ENCODE assay signal across 29 cellular contexts in the genomic region with DNA sequence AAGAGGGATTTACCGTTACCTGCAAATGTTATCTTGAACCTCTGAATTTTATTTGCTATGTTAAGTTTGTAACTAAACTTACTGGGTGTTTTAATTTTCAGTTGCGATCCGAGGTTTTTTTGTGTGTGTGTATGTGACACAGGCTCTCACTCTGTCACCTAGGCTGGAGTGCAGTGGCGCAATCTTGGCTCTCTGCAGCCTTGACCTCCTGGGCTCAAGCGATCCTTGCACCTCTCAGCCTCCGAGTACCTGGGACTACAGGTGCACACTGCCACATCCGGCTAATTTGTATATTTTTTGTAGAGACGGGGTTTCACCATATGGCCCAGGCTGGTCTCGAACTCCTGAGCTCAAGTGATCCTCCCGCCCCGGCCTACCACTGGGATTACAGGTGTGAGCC. TPM values are rescaled to one million over a fixed set of nuclear protein-coding genes. Genes with fewer than 3 reads are reported as not detected.
DNase-seq lines count a peak whose midpoint lies in the region; ATAC-seq and TF ChIP-seq lines count a peak whose summit lies in the region.
"Had no signal": no experiment of that assay in that cellular context is flagged by ENCODE, and none has a peak within 500 bp of the region (broad histone marks: within the 10 kb centered on the region; RNA-seq: fewer than 3 reads in every experiment).

No MANE protein-coding gene starts in this region.

- TF ChIP-seq CTCF in activated CD8-positive, alpha-beta T cell treated with anti-CD3 and anti-CD28 coated beads for 36 hours (IDR thresholded peaks at IDR 0.05), result no peak
- no peak for TF ChIP-seq CTCF in natural killer cell (IDR thresholded peaks at IDR 0.05)
- no peak for TF ChIP-seq CTCF in psoas muscle (IDR thresholded peaks at IDR 0.05)

- peaks cover 9% of the 10 kb centered on the region for H3K9me3 Mint-ChIP-seq in activated CD8-positive, alpha-beta T cell treated with anti-CD3 and anti-CD28 coated beads for 36 hours
- no peaks in the 10 kb centered on the region for H3K9me3 Mint-ChIP-seq in activated CD8-positive, alpha-beta T cell treated with anti-CD3 and anti-CD28 coated beads, Interleukin-2, amount 10 ng/mL, durations not matched to agents 7 days and 5 days (ENCODE audit: insufficient read depth)
- no peaks in the 10 kb centered on the region for H3K9me3 Mint-ChIP-seq in natural killer cell treated with Interleukin-12 subunit alpha and Interleukin-12 subunit beta and Interleukin-15 and Interleukin-18, amount 100 ng/mL, for 72 hours
- no peaks in the 10 kb centered on the region for H3K9me3 Mint-ChIP-seq in natural killer cell
- H3K9me3 Mint-ChIP-seq in activated naive CD8-positive, alpha-beta T cell treated with anti-CD3 and anti-CD28 coated beads, Interleukin-2, amount 50 U/mL, for 24 hours, result no peaks in the 10 kb centered on the region
- peaks cover 0 to 2% (median 0%) of the 10 kb centered on the region in 9 donors for H3K9me3 Mint-ChIP-seq in naive thymus-derived CD8-positive, alpha-beta T cell
- H3K9me3 Mint-ChIP-seq: CD4-positive, CD25-positive, alpha-beta regulatory T cell had no signal

- H3K36me3 Mint-ChIP-seq in activated CD8-positive, alpha-beta T cell treated with anti-CD3 and anti-CD28 coated beads for 36 hours (ENCODE audit: low read depth), result peaks cover 15% of the 10 kb centered on the region
- peaks cover 12% of the 10 kb centered on the region for H3K36me3 Mint-ChIP-seq in activated CD8-positive, alpha-beta T cell treated with anti-CD3 and anti-CD28 coated beads, Interleukin-2, amount 10 ng/mL, durations not matched to agents 7 days and 5 days (ENCODE audit: low read depth)
- H3K36me3 Mint-ChIP-seq in natural killer cell treated with Interleukin-12 subunit alpha and Interleukin-12 subunit beta and Interleukin-15 and Interleukin-18, amount 100 ng/mL, for 72 hours, result peaks cover 4% of the 10 kb centered on the region
- H3K36me3 Mint-ChIP-seq in natural killer cell, result no peaks in the 10 kb centered on the region
- H3K36me3 Mint-ChIP-seq in activated naive CD8-positive, alpha-beta T cell treated with anti-CD3 and anti-CD28 coated beads, Interleukin-2, amount 50 U/mL, for 24 hours (ENCODE audit: low read depth), result peaks cover 10% of the 10 kb centered on the region
- H3K36me3 Mint-ChIP-seq in naive thymus-derived CD8-positive, alpha-beta T cell, result peaks cover 0 to under 1% (median 0%) of the 10 kb centered on the region in 3 donors
- H3K36me3 Mint-ChIP-seq: CD4-positive, CD25-positive, alpha-beta regulatory T cell had no signal

- peaks cover 0 to 4% (median 0%) of the 10 kb centered on the region in 3 donors for H3K27me3 ChIP-seq in psoas muscle (ENCODE audit: insufficient read depth in 3 of 3, low read length in 2 of 3)
- H3K27me3 ChIP-seq: BLaER1, SJCRH30 had no signal

- no peak overlapping the region for H3K4me3 ChIP-seq in psoas muscle
- H3K4me3 ChIP-seq: BLaER1, GM12878, HAP-1, SJCRH30 had no signal

- no peaks in the 10 kb centered on the region for H3K9me3 ChIP-seq in psoas muscle
- H3K9me3 ChIP-seq: HAP-1, SJCRH30 had no signal

- H3K27me3 Mint-ChIP-seq in activated CD8-positive, alpha-beta T cell treated with anti-CD3 and anti-CD28 coated beads for 36 hours, result no peaks in the 10 kb centered on the region
- no peaks in the 10 kb centered on the region for H3K27me3 Mint-ChIP-seq in activated CD8-positive, alpha-beta T cell treated with anti-CD3 and anti-CD28 coated beads, Interleukin-2, amount 10 ng/mL, durations not matched to agents 7 days and 5 days (ENCODE audit: low read depth)
- no peaks in the 10 kb centered on the region for H3K27me3 Mint-ChIP-seq in natural killer cell treated with Interleukin-12 subunit alpha and Interleukin-12 subunit beta and Interleukin-15 and Interleukin-18, amount 100 ng/mL, for 72 hours
- H3K27me3 Mint-ChIP-seq in natural killer cell (ENCODE audit: low read depth in 2 of 2), result no peaks in the 10 kb centered on the region
- H3K27me3 Mint-ChIP-seq in activated naive CD8-positive, alpha-beta T cell treated with anti-CD3 and anti-CD28 coated beads, Interleukin-2, amount 50 U/mL, for 24 hours, result no peaks in the 10 kb centered on the region
- no peaks in the 10 kb centered on the region for H3K27me3 Mint-ChIP-seq in naive thymus-derived CD8-positive, alpha-beta T cell
- H3K27me3 Mint-ChIP-seq: CD4-positive, CD25-positive, alpha-beta regulatory T cell had no signal

- H3K27ac Mint-ChIP-seq in activated CD8-positive, alpha-beta T cell treated with anti-CD3 and anti-CD28 coated beads for 36 hours, result peak overlapping the region; percentile 14
- H3K27ac Mint-ChIP-seq in activated CD8-positive, alpha-beta T cell treated with anti-CD3 and anti-CD28 coated beads, Interleukin-2, amount 10 ng/mL, durations not matched to agents 7 days and 5 days, result no peak overlapping the region
- H3K27ac Mint-ChIP-seq in natural killer cell treated with Interleukin-12 subunit alpha and Interleukin-12 subunit beta and Interleukin-15 and Interleukin-18, amount 100 ng/mL, for 72 hours, result peak overlapping the region; percentile 61 to 89
- H3K27ac Mint-ChIP-seq in natural killer cell, result peak overlapping the region in 1 of 2 donors; percentile 95
- H3K27ac Mint-ChIP-seq in activated naive CD8-positive, alpha-beta T cell treated with anti-CD3 and anti-CD28 coated beads, Interleukin-2, amount 50 U/mL, for 24 hours, result peak overlapping the region; percentile 22
- H3K27ac Mint-ChIP-seq in naive thymus-derived CD8-positive, alpha-beta T cell, result peak overlapping the region in 7 of 10 donors; percentile 38 to 97 (median 52)

- no peaks in the 10 kb centered on the region for H3K4me1 ChIP-seq in psoas muscle
- H3K4me1 ChIP-seq: HAP-1, SJCRH30 had no signal

- H3K36me3 ChIP-seq in psoas muscle (ENCODE audit: insufficient read depth in 1 of 2, low read depth in 1 of 2), result no peaks in the 10 kb centered on the region
- H3K36me3 ChIP-seq: BLaER1, HAP-1, SJCRH30 had no signal

- no peak overlapping the region for H3K4me3 Mint-ChIP-seq in activated CD8-positive, alpha-beta T cell treated with anti-CD3 and anti-CD28 coated beads for 36 hours
- no peak overlapping the region for H3K4me3 Mint-ChIP-seq in activated CD8-positive, alpha-beta T cell treated with anti-CD3 and anti-CD28 coated beads, Interleukin-2, amount 10 ng/mL, durations not matched to agents 7 days and 5 days
- H3K4me3 Mint-ChIP-seq in natural killer cell treated with Interleukin-12 subunit alpha and Interleukin-12 subunit beta and Interleukin-15 and Interleukin-18, amount 100 ng/mL, for 72 hours, result no peak overlapping the region
- H3K4me3 Mint-ChIP-seq in natural killer cell, result no peak overlapping the region
- no peak overlapping the region for H3K4me3 Mint-ChIP-seq in activated naive CD8-positive, alpha-beta T cell treated with anti-CD3 and anti-CD28 coated beads, Interleukin-2, amount 50 U/mL, for 24 hours
- H3K4me3 Mint-ChIP-seq in naive thymus-derived CD8-positive, alpha-beta T cell, result no peak overlapping the region
- H3K4me3 Mint-ChIP-seq: CD4-positive, CD25-positive, alpha-beta regulatory T cell had no signal

- DNase-seq in activated CD8-positive, alpha-beta T cell treated with anti-CD3 and anti-CD28 coated beads for 36 hours, result no peak
- DNase-seq in activated CD8-positive, alpha-beta T cell treated with anti-CD3 and anti-CD28 coated beads, Interleukin-2, amount 10 ng/mL, durations not matched to agents 7 days and 5 days, result no peak
- no peak for DNase-seq in natural killer cell treated with Interleukin-12 subunit alpha and Interleukin-12 subunit beta and Interleukin-15 and Interleukin-18, amount 100 ng/mL, for 72 hours (ENCODE audit: low spot score)
- DNase-seq in natural killer cell (no peak), psoas muscle (no peak), left colon (no peak)
- DNase-seq in activated naive CD8-positive, alpha-beta T cell treated with anti-CD3 and anti-CD28 coated beads, Interleukin-2, amount 50 U/mL, for 24 hours, result no peak
- no peak for DNase-seq in naive thymus-derived CD8-positive, alpha-beta T cell
- DNase-seq: CD4-positive, CD25-positive, alpha-beta regulatory T cell; DMS 273 treated with DMSO at 0.1 percent for 48 hours; DMS79; EL; GDM1; GOT3; NCI-H1048; NCI-H1417; NCI-H1694; NCI-H2029 treated with DMSO at 0.1 percent for 48 hours; NCI-H446 treated with DMSO at 0.1 percent for 48 hours; NCI-H526; NCI-H82; NK-92 treated with Interleukin-12 subunit alpha and Interleukin-12 subunit beta, amount 100 ng/mL, for 24 hours; PC-3; SJCRH30 had no signal

- peaks cover 50% of the 10 kb centered on the region for H3K4me1 Mint-ChIP-seq in activated CD8-positive, alpha-beta T cell treated with anti-CD3 and anti-CD28 coated beads for 36 hours (ENCODE audit: low read depth)
- H3K4me1 Mint-ChIP-seq in activated CD8-positive, alpha-beta T cell treated with anti-CD3 and anti-CD28 coated beads, Interleukin-2, amount 10 ng/mL, durations not matched to agents 7 days and 5 days (ENCODE audit: low read depth), result peaks cover 34% of the 10 kb centered on the region
- peaks cover 36 to 38% of the 10 kb centered on the region in 2 donors for H3K4me1 Mint-ChIP-seq in natural killer cell treated with Interleukin-12 subunit alpha and Interleukin-12 subunit beta and Interleukin-15 and Interleukin-18, amount 100 ng/mL, for 72 hours (ENCODE audit: low read depth in 2 of 2)
- H3K4me1 Mint-ChIP-seq in natural killer cell, result peaks cover 34 to 37% of the 10 kb centered on the region in 2 donors
- peaks cover 44% of the 10 kb centered on the region for H3K4me1 Mint-ChIP-seq in activated naive CD8-positive, alpha-beta T cell treated with anti-CD3 and anti-CD28 coated beads, Interleukin-2, amount 50 U/mL, for 24 hours
- peaks cover 12 to 48% (median 40%) of the 10 kb centered on the region in 4 donors for H3K4me1 Mint-ChIP-seq in naive thymus-derived CD8-positive, alpha-beta T cell

- no peak overlapping the region for H3K27ac ChIP-seq in psoas muscle
- H3K27ac ChIP-seq: BLaER1, HL-60, SJCRH30 had no signal

- CTCF ChIA-PET in activated CD8-positive, alpha-beta T cell treated with anti-CD3 and anti-CD28 coated beads for 36 hours (lab: Charles Lee), result interaction anchor here (1.3 kb wide), 1 partner anchor 14 kb away, joined by 3 read pairs; no protein-coding TSS in a partner anchor
- CTCF ChIA-PET in activated CD8-positive, alpha-beta T cell treated with anti-CD3 and anti-CD28 coated beads, Interleukin-2, amount 10 ng/mL, durations not matched to agents 7 days and 5 days (lab: Charles Lee), result interaction anchor here (1.0 to 3.9 kb wide), 3 partner anchors 15 to 88 kb away, joined by 5 to 35 read pairs (median 7); no protein-coding TSS in a partner anchor

- intact Hi-C loops in activated CD8-positive, alpha-beta T cell treated with anti-CD3 and anti-CD28 coated beads for 36 hours (cut with micrococcal nuclease), result no loop called here
- intact Hi-C loops in natural killer cell (cut with micrococcal nuclease), result no loop called here
- intact Hi-C loops in psoas muscle (cut with DNase I), result no loop called here
- intact Hi-C loops in left colon (cut with DNase I, micrococcal nuclease), result no loop called here

- 95 to 98% (median 97%) methylated on average over 11 of the region's 11 CpGs for WGBS in psoas muscle, 3 donors

- no peak for ATAC-seq in activated CD8-positive, alpha-beta T cell treated with anti-CD3 and anti-CD28 coated beads for 36 hours
- ATAC-seq in activated CD8-positive, alpha-beta T cell treated with anti-CD3 and anti-CD28 coated beads, Interleukin-2, amount 10 ng/mL, durations not matched to agents 7 days and 5 days, result no peak
- no peak for ATAC-seq in natural killer cell treated with Interleukin-12 subunit alpha and Interleukin-12 subunit beta and Interleukin-15 and Interleukin-18, amount 100 ng/mL, for 72 hours
- no peak for ATAC-seq in natural killer cell
- no peak for ATAC-seq in activated naive CD8-positive, alpha-beta T cell treated with anti-CD3 and anti-CD28 coated beads, Interleukin-2, amount 50 U/mL, for 24 hours
- no peak for ATAC-seq in naive thymus-derived CD8-positive, alpha-beta T cell
- ATAC-seq in psoas muscle, result no peak
- ATAC-seq in left colon, result no peak
- ATAC-seq: GM12878, PC-3, Right ventricle myocardium inferior had no signal

- POLR2A ChIA-PET in activated CD8-positive, alpha-beta T cell treated with anti-CD3 and anti-CD28 coated beads for 36 hours (lab: Charles Lee), result no interaction called here
- POLR2A ChIA-PET in activated CD8-positive, alpha-beta T cell treated with anti-CD3 and anti-CD28 coated beads, Interleukin-2, amount 10 ng/mL, durations not matched to agents 7 days and 5 days (lab: Charles Lee), result interaction anchor here (1.2 kb wide), 1 partner anchor 19 kb away, joined by 4 read pairs; a partner anchor contains a TSS
- POLR2A ChIA-PET in naive thymus-derived CD8-positive, alpha-beta T cell (lab: Charles Lee), result no interaction called here

RNA-seq across cellular contexts. Expression of a gene that starts 18.5 kb away (rescaled TPM):
- total RNA-seq in activated CD8-positive, alpha-beta T cell treated with anti-CD3 and anti-CD28 coated beads for 36 hours, result 10 to 100 TPM; 46.4 to 50.8 TPM
- total RNA-seq in activated CD8-positive, alpha-beta T cell treated with anti-CD3 and anti-CD28 coated beads, Interleukin-2, amount 10 ng/mL, durations not matched to agents 7 days and 5 days, result 10 to 100 TPM; 30.0 to 31.5 TPM
- 10 to 100 TPM; 21.8 to 37.6 TPM for total RNA-seq in natural killer cell treated with Interleukin-12 subunit alpha and Interleukin-12 subunit beta and Interleukin-15 and Interleukin-18, amount 100 ng/mL, for 72 hours
- total RNA-seq in natural killer cell (10 to 100 TPM; 21.9 to 30.9 (median 28.1) TPM), psoas muscle (1 to 10 TPM; 1.7 to 3.2 (median 2.3) TPM), left colon (10 to 100 TPM; 16.2 to 24.2 TPM)
- 10 to 100 TPM; 26.7 to 27.0 TPM for total RNA-seq in naive thymus-derived CD8-positive, alpha-beta T cell
- polyA plus RNA-seq in naive thymus-derived CD8-positive, alpha-beta T cell, result 10 to 100 TPM; 34.4 to 40.4 (median 39.9) TPM
- 1 to 10 TPM in 1 of 3 donors, under 1 TPM in 2; 0.45 to 1.3 (median 0.61) TPM for polyA plus RNA-seq in psoas muscle

Comparison
In these comparisons a context has a peak if more than half of its experiments do, and no peak if none do; other contexts are left out.
1. RNA of a gene that starts 18.5 kb away (total RNA-seq): 46.4 to 50.8 TPM in activated CD8-positive, alpha-beta T cell treated with anti-CD3 and anti-CD28 coated beads for 36 hours, 21.8 to 37.6 TPM in natural killer cell treated with Interleukin-12 subunit alpha and Interleukin-12 subunit beta and Interleukin-15 and Interleukin-18, amount 100 ng/mL, for 72 hours, 30.0 to 31.5 TPM in activated CD8-positive, alpha-beta T cell treated with anti-CD3 and anti-CD28 coated beads, Interleukin-2, amount 10 ng/mL, durations not matched to agents 7 days and 5 days, 21.9 to 30.9 TPM in natural killer cell, 26.7 to 27.0 TPM in naive thymus-derived CD8-positive, alpha-beta T cell and 16.2 to 24.2 TPM in left colon; 1.7 to 3.2 TPM in psoas muscle; every median in the first group is over 4 times any median in the second.